Comparison of ENCODE assay signal across 6 cellular contexts in the genomic region with DNA sequence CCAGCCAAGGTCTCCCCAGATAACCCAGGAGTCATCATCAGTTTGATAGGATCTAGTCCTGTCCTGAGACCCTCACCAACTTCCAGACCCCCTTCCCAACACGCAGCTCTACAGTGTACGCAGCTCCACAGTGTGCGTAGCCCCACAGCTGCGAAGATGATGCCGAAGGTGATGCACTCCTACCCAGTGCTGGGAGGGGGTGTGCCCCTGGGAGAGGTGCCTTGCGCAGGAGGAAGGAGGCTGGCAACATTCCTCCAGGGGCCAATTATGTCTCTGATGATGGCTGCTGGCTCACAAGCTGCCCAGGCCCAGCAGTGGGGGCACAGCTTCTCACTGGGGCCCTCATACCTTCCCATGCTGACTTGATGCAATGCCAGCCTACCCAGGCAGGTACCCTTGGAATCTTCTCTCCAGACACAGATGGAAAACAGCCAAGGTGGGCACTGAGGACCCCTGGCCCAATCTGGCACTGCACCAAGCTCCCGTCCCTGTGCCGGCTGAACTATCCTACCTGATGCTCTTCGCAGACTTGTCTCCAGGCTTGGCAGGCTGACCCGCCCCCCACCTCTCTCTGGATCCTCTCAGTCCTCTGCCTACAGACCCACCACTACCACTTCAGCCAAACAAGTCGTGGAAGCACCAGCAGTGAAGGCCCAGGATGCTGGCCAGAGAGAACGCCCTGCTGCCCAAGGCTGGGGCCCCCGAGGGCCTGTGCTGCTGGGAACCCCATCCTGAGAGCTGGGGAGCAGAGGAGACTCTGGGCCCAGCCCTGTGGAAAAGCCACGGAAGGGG. TPM values are rescaled to one million over a fixed set of nuclear protein-coding genes. Genes with fewer than 3 reads are reported as not detected.
DNase-seq lines count a peak whose midpoint lies in the region; ATAC-seq and TF ChIP-seq lines count a peak whose summit lies in the region.

No MANE protein-coding gene starts in this region.

- TF ChIP-seq POLR2A in gastroesophageal sphincter (IDR thresholded peaks at IDR 0.05), result no peak

- WGBS in gastroesophageal sphincter (ENCODE audit: low coverage in 1 of 2), 2 donors, result no CpG with 5 or more reads among the region's 14 CpGs
- 80% methylated on average over 14 of the region's 14 CpGs for WGBS in thymus

- H3K4me3 ChIP-seq in gastroesophageal sphincter, result peak overlapping the region in 1 of 2 donors; percentile 69
- H3K4me3 ChIP-seq in thymus (ENCODE audit: low read length), result peak overlapping the region; percentile 83

- TF ChIP-seq EP300 in gastroesophageal sphincter (IDR thresholded peaks at IDR 0.05), result no peak

- no peaks in the 10 kb centered on the region for H3K27me3 ChIP-seq in gastroesophageal sphincter
- peaks cover 2% of the 10 kb centered on the region for H3K27me3 ChIP-seq in thymus (ENCODE audit: control insufficient read depth, insufficient read depth)

- H3K27ac ChIP-seq in gastroesophageal sphincter (peak overlapping the region in 3 of 4 donors; percentile 72 to 80 (median 77)), thymus (ENCODE audit: low read depth) (no peak overlapping the region)

- no peak for TF ChIP-seq CTCF in gastroesophageal sphincter (IDR thresholded peaks at IDR 0.05)

- H3K4me1 ChIP-seq in gastroesophageal sphincter, result peaks cover 0 to 25% (median 17%) of the 10 kb centered on the region in 3 donors
- peaks cover 14% of the 10 kb centered on the region for H3K4me1 ChIP-seq in thymus (ENCODE audit: control insufficient read depth, insufficient read depth, low read length)

- peaks cover 0 to 33% of the 10 kb centered on the region in 2 donors for H3K36me3 ChIP-seq in gastroesophageal sphincter
- peaks cover 25% of the 10 kb centered on the region for H3K36me3 ChIP-seq in thymus (ENCODE audit: control insufficient read depth, insufficient read depth)

- peak; percentile 7 for DNase-seq in activated CD4-positive, alpha-beta T cell treated with anti-CD3 and anti-CD28 coated beads for 1 hour
- no peak for DNase-seq in activated CD4-positive, alpha-beta T cell treated with anti-CD3 and anti-CD28 coated beads for 48 hours
- no peak for DNase-seq in GM19240 (ENCODE audit: insufficient read length, low spot score)

- no peak for ATAC-seq in gastroesophageal sphincter
- no peak for ATAC-seq in GM18519 (IDR thresholded peaks at IDR 0.05; ENCODE audit: low FRiP score, unreplicated experiment)

- H3K9me3 ChIP-seq in gastroesophageal sphincter (no peaks in the 10 kb centered on the region), thymus (ENCODE audit: control insufficient read depth) (no peaks in the 10 kb centered on the region)

RNA-seq across cellular contexts. Expression of gene ZNF512B, which starts 1.4 kb away (rescaled TPM):
- total RNA-seq in gastroesophageal sphincter, result 10 to 100 TPM in 2 of 4 donors, 1 to 10 TPM in 2; 9.0 to 13.8 (median 10.0) TPM
- 13.4 TPM for polyA plus RNA-seq in thymus

RNA-seq across cellular contexts. Expression of gene SAMD10, which starts 11.1 kb away (rescaled TPM):
- total RNA-seq in gastroesophageal sphincter, result 1 to 10 TPM in 2 of 4 donors, under 1 TPM in 2; 0.62 to 4.6 (median 1.9) TPM
- polyA plus RNA-seq in thymus, result 10.5 TPM

RNA-seq across cellular contexts. Expression of gene UCKL1, which starts 12.1 kb away (rescaled TPM):
- total RNA-seq in gastroesophageal sphincter, result 10 to 100 TPM; 19.8 to 27.7 (median 22.6) TPM
- 51.8 TPM for polyA plus RNA-seq in thymus

RNA-seq across cellular contexts. Expression of gene PRPF6, which starts 12.6 kb away (rescaled TPM):
- total RNA-seq in gastroesophageal sphincter, result 10 to 100 TPM; 53.7 to 73.0 (median 67.6) TPM
- 56.1 TPM for polyA plus RNA-seq in thymus
